1 cellular context compared by ENCODE assay signal in the genomic region with DNA sequence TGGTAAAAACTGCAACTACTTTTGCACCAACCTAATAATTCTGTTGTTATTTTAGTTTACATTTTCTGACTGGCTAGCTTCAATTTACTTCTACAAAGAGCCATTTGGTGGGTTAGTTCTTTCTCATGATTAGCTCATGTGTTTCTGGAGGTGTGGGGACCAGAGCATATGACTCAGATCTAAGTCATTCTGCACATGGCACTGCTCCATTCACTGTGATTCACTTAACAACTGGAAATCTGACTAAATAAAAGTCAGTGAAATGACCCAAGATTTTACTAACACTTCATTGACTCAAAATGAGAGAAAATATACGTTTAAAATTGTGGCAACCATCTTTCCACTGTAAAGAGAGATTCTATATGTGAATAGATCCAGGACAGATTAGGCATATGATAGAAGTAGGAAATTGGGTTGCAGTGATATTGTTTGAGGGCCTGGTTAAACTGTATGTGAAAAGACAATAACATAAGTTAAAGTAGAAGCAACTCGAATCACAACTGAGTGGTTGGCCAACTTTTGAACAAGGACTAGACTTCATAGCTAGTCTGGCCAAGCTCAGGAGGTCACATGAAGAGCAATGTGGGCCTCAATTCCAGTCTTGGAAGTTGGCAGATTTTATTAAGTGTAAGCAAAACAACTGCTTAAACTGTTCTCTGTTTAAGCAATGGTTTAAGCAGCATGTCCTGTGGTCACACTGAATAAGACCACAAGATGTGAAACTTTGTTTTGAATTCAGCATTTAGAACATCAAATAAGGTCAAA.
TF ChIP-seq lines count a peak whose summit lies in the region.

No MANE protein-coding gene starts in this region.

TF ChIP-seq in SK-N-SH, 30 proteins besides CTCF, POLR2A, EP300 and RAD21 (continued from another document):
- TF ChIP-seq, protein P1, sequence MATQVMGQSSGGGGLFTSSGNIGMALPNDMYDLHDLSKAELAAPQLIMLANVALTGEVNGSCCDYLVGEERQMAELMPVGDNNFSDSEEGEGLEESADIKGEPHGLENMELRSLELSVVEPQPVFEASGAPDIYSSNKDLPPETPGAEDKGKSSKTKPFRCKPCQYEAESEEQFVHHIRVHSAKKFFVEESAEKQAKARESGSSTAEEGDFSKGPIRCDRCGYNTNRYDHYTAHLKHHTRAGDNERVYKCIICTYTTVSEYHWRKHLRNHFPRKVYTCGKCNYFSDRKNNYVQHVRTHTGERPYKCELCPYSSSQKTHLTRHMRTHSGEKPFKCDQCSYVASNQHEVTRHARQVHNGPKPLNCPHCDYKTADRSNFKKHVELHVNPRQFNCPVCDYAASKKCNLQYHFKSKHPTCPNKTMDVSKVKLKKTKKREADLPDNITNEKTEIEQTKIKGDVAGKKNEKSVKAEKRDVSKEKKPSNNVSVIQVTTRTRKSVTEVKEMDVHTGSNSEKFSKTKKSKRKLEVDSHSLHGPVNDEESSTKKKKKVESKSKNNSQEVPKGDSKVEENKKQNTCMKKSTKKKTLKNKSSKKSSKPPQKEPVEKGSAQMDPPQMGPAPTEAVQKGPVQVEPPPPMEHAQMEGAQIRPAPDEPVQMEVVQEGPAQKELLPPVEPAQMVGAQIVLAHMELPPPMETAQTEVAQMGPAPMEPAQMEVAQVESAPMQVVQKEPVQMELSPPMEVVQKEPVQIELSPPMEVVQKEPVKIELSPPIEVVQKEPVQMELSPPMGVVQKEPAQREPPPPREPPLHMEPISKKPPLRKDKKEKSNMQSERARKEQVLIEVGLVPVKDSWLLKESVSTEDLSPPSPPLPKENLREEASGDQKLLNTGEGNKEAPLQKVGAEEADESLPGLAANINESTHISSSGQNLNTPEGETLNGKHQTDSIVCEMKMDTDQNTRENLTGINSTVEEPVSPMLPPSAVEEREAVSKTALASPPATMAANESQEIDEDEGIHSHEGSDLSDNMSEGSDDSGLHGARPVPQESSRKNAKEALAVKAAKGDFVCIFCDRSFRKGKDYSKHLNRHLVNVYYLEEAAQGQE (IDR thresholded peaks at IDR 0.05; ENCODE audit: low read depth, low read length) = no peak
- TF ChIP-seq, protein P2, sequence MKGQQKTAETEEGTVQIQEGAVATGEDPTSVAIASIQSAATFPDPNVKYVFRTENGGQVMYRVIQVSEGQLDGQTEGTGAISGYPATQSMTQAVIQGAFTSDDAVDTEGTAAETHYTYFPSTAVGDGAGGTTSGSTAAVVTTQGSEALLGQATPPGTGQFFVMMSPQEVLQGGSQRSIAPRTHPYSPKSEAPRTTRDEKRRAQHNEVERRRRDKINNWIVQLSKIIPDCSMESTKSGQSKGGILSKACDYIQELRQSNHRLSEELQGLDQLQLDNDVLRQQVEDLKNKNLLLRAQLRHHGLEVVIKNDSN (IDR thresholded peaks at IDR 0.05; ENCODE audit: borderline replicate concordance, low read depth) = no peak
- no peak for TF ChIP-seq RCOR1 (IDR thresholded peaks at IDR 0.05; ENCODE audit: low read length)
- TF ChIP-seq ELF1 (IDR thresholded peaks at IDR 0.05) = no peak
- TF ChIP-seq, protein P3, sequence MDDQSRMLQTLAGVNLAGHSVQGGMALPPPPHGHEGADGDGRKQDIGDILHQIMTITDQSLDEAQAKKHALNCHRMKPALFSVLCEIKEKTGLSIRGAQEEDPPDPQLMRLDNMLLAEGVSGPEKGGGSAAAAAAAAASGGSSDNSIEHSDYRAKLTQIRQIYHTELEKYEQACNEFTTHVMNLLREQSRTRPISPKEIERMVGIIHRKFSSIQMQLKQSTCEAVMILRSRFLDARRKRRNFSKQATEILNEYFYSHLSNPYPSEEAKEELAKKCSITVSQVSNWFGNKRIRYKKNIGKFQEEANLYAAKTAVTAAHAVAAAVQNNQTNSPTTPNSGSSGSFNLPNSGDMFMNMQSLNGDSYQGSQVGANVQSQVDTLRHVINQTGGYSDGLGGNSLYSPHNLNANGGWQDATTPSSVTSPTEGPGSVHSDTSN (IDR thresholded peaks at IDR 0.05) = peak; percentile 38; the same call in 1 of the 2 replicates
- TF ChIP-seq RFX5 (IDR thresholded peaks at IDR 0.05; ENCODE audit: low read length) = no peak
- TF ChIP-seq, protein P4, sequence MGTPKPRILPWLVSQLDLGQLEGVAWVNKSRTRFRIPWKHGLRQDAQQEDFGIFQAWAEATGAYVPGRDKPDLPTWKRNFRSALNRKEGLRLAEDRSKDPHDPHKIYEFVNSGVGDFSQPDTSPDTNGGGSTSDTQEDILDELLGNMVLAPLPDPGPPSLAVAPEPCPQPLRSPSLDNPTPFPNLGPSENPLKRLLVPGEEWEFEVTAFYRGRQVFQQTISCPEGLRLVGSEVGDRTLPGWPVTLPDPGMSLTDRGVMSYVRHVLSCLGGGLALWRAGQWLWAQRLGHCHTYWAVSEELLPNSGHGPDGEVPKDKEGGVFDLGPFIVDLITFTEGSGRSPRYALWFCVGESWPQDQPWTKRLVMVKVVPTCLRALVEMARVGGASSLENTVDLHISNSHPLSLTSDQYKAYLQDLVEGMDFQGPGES (IDR thresholded peaks at IDR 0.05; ENCODE audit: low read depth, low read length) = no peak
- no peak for TF ChIP-seq EZH2phosphoT487 (IDR thresholded peaks at IDR 0.05; ENCODE audit: borderline replicate concordance, low read depth)
- TF ChIP-seq YY1 (IDR thresholded peaks at IDR 0.05; ENCODE audit: low read depth) = no peak
- TF ChIP-seq NFIC (IDR thresholded peaks at IDR 0.05; ENCODE audit: borderline replicate concordance) = peak; percentile 86
- no peak for TF ChIP-seq CHD2 (IDR thresholded peaks at IDR 0.05; ENCODE audit: low read length, partially characterized antibody)
- no peak for TF ChIP-seq MEF2A (IDR thresholded peaks at IDR 0.05; ENCODE audit: borderline replicate concordance, low read depth)
- peak; percentile 95 for TF ChIP-seq FOSL2 (IDR thresholded peaks at IDR 0.05; ENCODE audit: borderline replicate concordance, low read depth)
- TF ChIP-seq TAF1 (IDR thresholded peaks at IDR 0.05; ENCODE audit: borderline replicate concordance, low read depth, low read length) = no peak
